25 cellular contexts compared by ENCODE assay signal in genomic region chr4:148757171-148757570, GRCh38.
"Had no signal": no experiment of that assay in that cellular context is flagged by ENCODE, and none has a peak within 500 bp of the region (broad histone marks: within the 10 kb centered on the region; RNA-seq: fewer than 3 reads in every experiment).

No MANE protein-coding gene starts in this region.

- H3K79me2 ChIP-seq: hepatocyte had no signal

- DNase-seq: dorsolateral prefrontal cortex; effector CD4-positive, alpha-beta T cell; gastrocnemius medialis; head of caudate nucleus; kidney; left cardiac atrium; left lung; pancreas; right lobe of liver; stimulated activated CD4-positive, alpha-beta T cell treated with anti-CD3 and anti-CD28 coated beads, Interleukin-12 subunit alpha, Interleukin-12 subunit beta, amount 100 ng/mL, for 4 hours; stimulated activated CD4-positive, alpha-beta T cell treated with anti-CD3 and anti-CD28 coated beads, Interleukin-1b, Interleukin-23, amount 100 ng/mL, for 48 hours; stimulated activated CD4-positive, alpha-beta T cell treated with anti-CD3 and anti-CD28 coated beads, Interleukin-4, amount 100 ng/mL, for 1 hour; stimulated activated CD8-positive, alpha-beta memory T cell treated with anti-CD3 and anti-CD28 coated beads, Interleukin-4, amount 100 ng/mL, for 48 hours; stimulated activated naive CD4-positive, alpha-beta T cell; stimulated activated naive CD8-positive, alpha-beta T cell treated with anti-CD3 and anti-CD28 coated beads, Interleukin-15, amount 100 ng/mL, for 72 hours; transverse colon; upper lobe of right lung; uterus had no signal

- H3K36me3 ChIP-seq: gastrocnemius medialis, left lung, neutrophil, pancreas, right lobe of liver, suprapubic skin, transverse colon, upper lobe of right lung, uterus had no signal

- H3K4me1 Mint-ChIP-seq: neural crest cell; stimulated activated naive CD8-positive, alpha-beta T cell treated with anti-CD3 and anti-CD28 coated beads, Interleukin-15, amount 100 ng/mL, for 72 hours had no signal

- H3K27ac ChIP-seq: dorsolateral prefrontal cortex, gastrocnemius medialis, hepatocyte, left lung, neutrophil, pancreas, right lobe of liver, suprapubic skin, transverse colon, upper lobe of right lung, uterus had no signal

- H3K4me1 ChIP-seq: gastrocnemius medialis, left lung, pancreas, right lobe of liver, suprapubic skin, transverse colon, upper lobe of right lung, uterus had no signal

- H3K36me3 Mint-ChIP-seq: natural killer cell treated with Interleukin-12 subunit alpha and Interleukin-12 subunit beta and Interleukin-15 and Interleukin-18, amount 100 ng/mL, for 72 hours had no signal

- H3K4me3 ChIP-seq: dorsolateral prefrontal cortex, gastrocnemius medialis, hepatocyte, left lung, pancreas, right lobe of liver, smooth muscle cell, suprapubic skin, transverse colon, upper lobe of right lung, uterus had no signal

- H3K27ac Mint-ChIP-seq: natural killer cell treated with Interleukin-12 subunit alpha and Interleukin-12 subunit beta and Interleukin-15 and Interleukin-18, amount 100 ng/mL, for 72 hours; stimulated activated naive CD8-positive, alpha-beta T cell treated with anti-CD3 and anti-CD28 coated beads, Interleukin-15, amount 100 ng/mL, for 72 hours had no signal

- H3K4me2 ChIP-seq: hepatocyte, smooth muscle cell had no signal

- FAIRE-seq: colon, kidney, pancreas had no signal

- H3K9me3 ChIP-seq: gastrocnemius medialis, neutrophil, pancreas, right lobe of liver, suprapubic skin, transverse colon, upper lobe of right lung, uterus had no signal

- H3K27me3 ChIP-seq: dorsolateral prefrontal cortex, gastrocnemius medialis, hepatocyte, left lung, neutrophil, pancreas, right lobe of liver, suprapubic skin, transverse colon, upper lobe of right lung, uterus had no signal

- H2AFZ ChIP-seq: hepatocyte had no signal

- H3K4me3 Mint-ChIP-seq: natural killer cell treated with Interleukin-12 subunit alpha and Interleukin-12 subunit beta and Interleukin-15 and Interleukin-18, amount 100 ng/mL, for 72 hours; neural crest cell; stimulated activated naive CD8-positive, alpha-beta T cell treated with anti-CD3 and anti-CD28 coated beads, Interleukin-15, amount 100 ng/mL, for 72 hours had no signal

- H3K27me3 Mint-ChIP-seq: natural killer cell treated with Interleukin-12 subunit alpha and Interleukin-12 subunit beta and Interleukin-15 and Interleukin-18, amount 100 ng/mL, for 72 hours; stimulated activated naive CD8-positive, alpha-beta T cell treated with anti-CD3 and anti-CD28 coated beads, Interleukin-15, amount 100 ng/mL, for 72 hours had no signal

- ATAC-seq: gastrocnemius medialis; left cardiac atrium; left lung; natural killer cell treated with Interleukin-12 subunit alpha and Interleukin-12 subunit beta and Interleukin-15 and Interleukin-18, amount 100 ng/mL, for 72 hours; pancreas; right lobe of liver; stimulated activated naive CD8-positive, alpha-beta T cell treated with anti-CD3 and anti-CD28 coated beads, Interleukin-15, amount 100 ng/mL, for 72 hours; upper lobe of right lung had no signal
